Comparison of ENCODE assay signal across 17 cellular contexts in the genomic region with DNA sequence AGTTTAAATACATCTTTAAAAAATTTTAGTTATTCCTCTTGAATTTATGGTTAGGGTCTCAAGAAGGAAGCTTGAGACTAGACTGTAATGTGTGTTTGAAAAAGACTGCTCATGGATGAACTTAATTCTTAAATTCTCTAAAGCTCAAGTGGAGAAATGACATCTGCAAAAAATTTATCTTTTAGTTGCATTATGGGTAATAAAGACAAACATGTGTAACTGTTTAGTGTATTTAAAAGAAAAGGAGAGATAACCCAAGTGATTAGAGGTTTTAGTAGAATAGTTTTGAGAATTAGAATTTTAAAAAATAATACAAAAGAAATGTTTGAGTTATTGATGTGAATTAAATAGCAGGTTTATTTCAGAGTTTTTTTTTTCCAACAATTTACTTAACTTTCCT. TPM values are rescaled to one million over a fixed set of nuclear protein-coding genes. Genes with fewer than 3 reads are reported as not detected.
A peak's percentile ranks its signal among the peaks of the same experiment; 100 is the strongest.
DNase-seq lines count a peak whose midpoint lies in the region; ATAC-seq, FAIRE-seq and TF ChIP-seq lines count a peak whose summit lies in the region.
"Had no signal": no experiment of that assay in that cellular context is flagged by ENCODE, and none has a peak within 500 bp of the region (broad histone marks: within the 10 kb centered on the region; RNA-seq: fewer than 3 reads in every experiment).

No MANE protein-coding gene starts in this region.

- H3K27me3 ChIP-seq in psoas muscle (ENCODE audit: insufficient read depth in 3 of 3, low read length in 2 of 3): no peaks in the 10 kb centered on the region
- H3K27me3 ChIP-seq: MG63, Peyer's patch had no signal

- peaks cover 14% of the 10 kb centered on the region for H3K4me1 Mint-ChIP-seq in activated T-helper 17 cell treated with anti-CD3 and anti-CD28 coated beads, Interleukin-2, amount 50 U/mL, for 72 hours

- no peaks in the 10 kb centered on the region for H3K36me3 Mint-ChIP-seq in activated T-helper 17 cell treated with anti-CD3 and anti-CD28 coated beads, Interleukin-2, amount 50 U/mL, for 72 hours (ENCODE audit: low read depth)

- TF ChIP-seq CTCF in A549 (IDR thresholded peaks at IDR 0.05) (no peak), psoas muscle (IDR thresholded peaks at IDR 0.05) (no peak)

- FAIRE-seq in A549 (lab: Jason Lieb, UNC) (no peak), frontal cortex (lab: Jason Lieb, UNC) (peak; percentile 87)
- FAIRE-seq: GM12891 had no signal

- no peaks in the 10 kb centered on the region for H3K36me3 ChIP-seq in psoas muscle (ENCODE audit: insufficient read depth in 1 of 2, low read depth in 1 of 2)
- H3K36me3 ChIP-seq: MG63, Peyer's patch had no signal

- H3K4me3 ChIP-seq in A549: no peak overlapping the region
- peak overlapping the region; percentile 31 for H3K4me3 ChIP-seq in psoas muscle
- H3K4me3 ChIP-seq: MG63, Peyer's patch had no signal

- no peak overlapping the region for H3K27ac Mint-ChIP-seq in activated T-helper 17 cell treated with anti-CD3 and anti-CD28 coated beads, Interleukin-2, amount 50 U/mL, for 72 hours

- no peaks in the 10 kb centered on the region for H3K9me3 Mint-ChIP-seq in activated T-helper 17 cell treated with anti-CD3 and anti-CD28 coated beads, Interleukin-2, amount 50 U/mL, for 72 hours

- H3K4me2 ChIP-seq in A549: peak overlapping the region; percentile 77

- TF ChIP-seq EP300 in A549 (IDR thresholded peaks at IDR 0.05): no peak

- CTCF ChIA-PET in A549 (lab: Yijun Ruan, JAX): no interaction called here

- intact Hi-C loops in psoas muscle (cut with DNase I): no loop called here

- H3K9me3 ChIP-seq in A549 (no peaks in the 10 kb centered on the region), psoas muscle (no peaks in the 10 kb centered on the region)
- H3K9me3 ChIP-seq: MG63, Peyer's patch had no signal

- no peak for DNase-seq in A549 (ENCODE audit: low read depth in 1 of 2, low spot score in 1 of 2)
- no peak for DNase-seq in frontal cortex (ENCODE audit: low spot score in 2 of 2)
- no peak for DNase-seq in psoas muscle
- DNase-seq in activated CD8-positive, alpha-beta memory T cell treated with anti-CD3 and anti-CD28 coated beads for 24 hours: no peak
- DNase-seq: 8988T, GF-D8, MG63, NCI-H1092 treated with DMSO at 0.1 percent for 48 hours, NCI-H1694, NCI-H510A treated with DMSO at 0.1 percent for 48 hours, Peyer's patch, SHP77 had no signal

- no peaks in the 10 kb centered on the region for H3K27me3 Mint-ChIP-seq in activated T-helper 17 cell treated with anti-CD3 and anti-CD28 coated beads, Interleukin-2, amount 50 U/mL, for 72 hours

- no peak for TF ChIP-seq RAD21 in A549 (conservative IDR thresholded peaks at IDR 0.05 in 1 of 2, IDR thresholded peaks at IDR 0.05 in 1 of 2)

- H3K27ac ChIP-seq in A549 (no peak overlapping the region), psoas muscle (peak overlapping the region; percentile 42)
- H3K27ac ChIP-seq: Peyer's patch had no signal

- POLR2A ChIA-PET in A549 (lab: Yijun Ruan, JAX): interaction anchor here (1.8 kb wide), 1 partner anchor 35 kb away, joined by 4 read pairs; no protein-coding TSS in a partner anchor

- H3K4me1 ChIP-seq in A549 (peaks cover 67% of the 10 kb centered on the region), psoas muscle (peaks cover 70% of the 10 kb centered on the region)

- no peak for TF ChIP-seq POLR2A in A549 (IDR thresholded peaks at IDR 0.05; ENCODE audit: low read length)

- H3K4me3 Mint-ChIP-seq in activated T-helper 17 cell treated with anti-CD3 and anti-CD28 coated beads, Interleukin-2, amount 50 U/mL, for 72 hours: no peak overlapping the region

- ATAC-seq in A549 (no peak), SK-N-SH treated with all-trans-retinoic acid at 6 μM for 48 hours (peak; percentile 32; the same call in 1 of the 3 replicates), psoas muscle (no peak), HG03520 (IDR thresholded peaks at IDR 0.05; ENCODE audit: unreplicated experiment) (no peak), GM19397 (IDR thresholded peaks at IDR 0.05; ENCODE audit: unreplicated experiment) (no peak)
- no peak for ATAC-seq in activated T-helper 17 cell treated with anti-CD3 and anti-CD28 coated beads, Interleukin-2, amount 50 U/mL, for 72 hours (replicated peaks)

TF ChIP-seq in A549, 52 proteins besides CTCF, POLR2A, EP300 and RAD21 (continues in another document):
- TF ChIP-seq JUNB (IDR thresholded peaks at IDR 0.05) (no peak), KDM5A (IDR thresholded peaks at IDR 0.05) (no peak), TP53 (CRISPR knock-in tag; IDR thresholded peaks at IDR 0.05) (no peak), GATA3 (IDR thresholded peaks at IDR 0.05; ENCODE audit: borderline replicate concordance) (no peak), CBX8 (IDR thresholded peaks at IDR 0.05) (no peak), TFCP2L1 (CRISPR knock-in tag; IDR thresholded peaks at IDR 0.05) (no peak), HMGXB4 (CRISPR knock-in tag; IDR thresholded peaks at IDR 0.05; ENCODE audit: borderline replicate concordance) (no peak), FOSL2 (IDR thresholded peaks at IDR 0.05) (no peak), FOSL2 (CRISPR knock-in tag; IDR thresholded peaks at IDR 0.05) (no peak), JUN (IDR thresholded peaks at IDR 0.05) (no peak), CBX2 (IDR thresholded peaks at IDR 0.05; ENCODE audit: borderline replicate concordance, low read depth) (no peak), ZFP36 (IDR thresholded peaks at IDR 0.05; ENCODE audit: borderline replicate concordance, partially characterized antibody) (no peak)
- TF ChIP-seq, protein P1, sequence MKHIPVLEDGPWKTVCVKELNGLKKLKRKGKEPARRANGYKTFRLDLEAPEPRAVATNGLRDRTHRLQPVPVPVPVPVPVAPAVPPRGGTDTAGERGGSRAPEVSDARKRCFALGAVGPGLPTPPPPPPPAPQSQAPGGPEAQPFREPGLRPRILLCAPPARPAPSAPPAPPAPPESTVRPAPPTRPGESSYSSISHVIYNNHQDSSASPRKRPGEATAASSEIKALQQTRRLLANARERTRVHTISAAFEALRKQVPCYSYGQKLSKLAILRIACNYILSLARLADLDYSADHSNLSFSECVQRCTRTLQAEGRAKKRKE (CRISPR knock-in tag; IDR thresholded peaks at IDR 0.05; ENCODE audit: low read depth): no peak

TF ChIP-seq in SK-N-SH treated with all-trans-retinoic acid at 6 μM for 48 hours, 23 proteins besides CTCF, POLR2A, EP300 and RAD21:
- TF ChIP-seq TCF4 (CRISPR knock-in tag; IDR thresholded peaks at IDR 0.05; ENCODE audit: borderline replicate concordance): peak; percentile 81
- no peak for TF ChIP-seq OSR1 (CRISPR knock-in tag; IDR thresholded peaks at IDR 0.05)

RNA-seq across cellular contexts. Expression of gene GALNT1, which starts 36.7 kb away (rescaled TPM):
- polyA plus RNA-seq in A549 (2011; rRNA removed) (93.0 and 113 TPM in 2 replicates), A549 (2017; fragmentation: RNase III; extraction: RNeasy Plus Mini Kit Qiagen cat#74134 plus additional on column Dnase treatment) (94.0 to 97.4 TPM (median 96.6 TPM) in 3 replicates), psoas muscle (10 to 100 TPM; 23.7 to 70.3 (median 32.5) TPM)
- 17.0 and 18.4 TPM in 2 replicates for polyA plus RNA-seq in A549 (2012; cell fraction: cytosol; rRNA removed)
- polyA plus RNA-seq in A549 (2012; cell fraction: nucleus; rRNA removed): 4.2 and 6.5 TPM in 2 replicates
- polyA minus RNA-seq in A549 (2011; rRNA and poly(A)+ RNA removed): 48.4 and 52.8 TPM in 2 replicates
- total RNA-seq in frontal cortex (82.7 TPM), psoas muscle (10 to 100 TPM; 29.5 to 58.7 (median 52.6) TPM)
- 10 to 100 TPM; 27.9 to 69.3 TPM for total RNA-seq in activated T-helper 17 cell treated with anti-CD3 and anti-CD28 coated beads, Interleukin-2, amount 50 U/mL, for 72 hours
